In the genomic region with DNA sequence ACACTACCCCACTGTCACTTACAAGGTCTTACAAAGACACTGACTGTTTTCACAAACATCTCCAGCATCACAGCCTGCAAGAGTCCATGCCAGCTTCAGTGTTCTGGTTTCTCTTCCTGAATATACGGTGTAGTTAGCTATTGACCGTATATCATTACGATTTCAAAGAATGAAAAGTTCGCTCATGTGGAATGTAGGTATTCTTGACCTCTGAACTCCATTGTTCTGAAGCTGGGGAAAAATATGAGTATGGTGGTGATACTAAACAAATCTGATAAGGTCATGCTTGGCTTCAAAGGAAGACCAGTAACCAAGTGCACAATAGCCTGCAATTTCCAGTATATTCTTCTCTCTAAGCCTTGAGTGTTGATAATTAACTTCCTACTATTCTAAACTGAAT, we compare ENCODE assay signal across 23 cellular contexts.
"Had no signal": no experiment of that assay in that cellular context is flagged by ENCODE, and none has a peak within 500 bp of the region (broad histone marks: within the 10 kb centered on the region; RNA-seq: fewer than 3 reads in every experiment).

No MANE protein-coding gene starts in this region.

- H3K27me3 Mint-ChIP-seq: IgD-negative memory B cell had no signal

- H3K4me3 ChIP-seq: K562 had no signal

- DNase-seq: Kasumi-1, MV-4-11, NCI-H1048, NCI-H1105, NCI-H1436 treated with DMSO at 0.1 percent for 48 hours, NCI-H1694, NCI-H187 treated with DMSO at 0.1 percent for 48 hours, NCI-H2029 treated with DMSO at 0.1 percent for 48 hours, NCI-H2171 treated with DMSO at 0.1 percent for 48 hours, NCI-H226, NCI-H446, NCI-H510A, NCI-H524 treated with DMSO at 0.1 percent for 48 hours, NCI-H69, NCI-H774, Right ventricle myocardium superior, RPMI8226, SIG-M5, SK-N-SH had no signal

- H3K9me3 ChIP-seq: SK-N-SH had no signal

- ATAC-seq: K562 had no signal

- H3K27ac Mint-ChIP-seq: IgD-negative memory B cell had no signal

- H3K36me3 Mint-ChIP-seq: IgD-negative memory B cell had no signal

- H3K4me3 Mint-ChIP-seq: IgD-negative memory B cell had no signal

- H3K27ac ChIP-seq: HL-60, KMS-11 had no signal
